9 cellular contexts compared by ENCODE assay signal in the genomic region with DNA sequence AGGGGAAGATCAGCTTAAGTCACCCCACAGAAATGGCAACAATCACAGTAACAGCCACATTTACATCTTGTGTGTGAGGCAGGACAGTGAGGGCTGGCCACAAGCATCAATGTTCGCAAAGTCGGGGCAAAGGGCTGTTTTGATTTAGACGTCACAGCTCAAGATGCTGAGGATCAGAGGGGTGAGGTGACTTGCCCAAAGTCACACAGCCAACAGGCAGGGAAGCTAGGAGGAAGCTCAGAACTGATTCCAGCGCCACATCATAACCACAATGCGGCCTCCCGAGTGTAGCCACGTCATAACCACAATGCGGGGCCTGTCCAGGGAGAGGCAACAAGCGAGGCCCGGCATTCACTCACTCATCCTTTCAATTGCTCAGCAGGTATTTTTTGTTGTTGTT. TPM values are rescaled to one million over a fixed set of nuclear protein-coding genes. Genes with fewer than 3 reads are reported as not detected.
A peak's percentile ranks its signal among the peaks of the same experiment; 100 is the strongest.
DNase-seq lines count a peak whose midpoint lies in the region; ATAC-seq and TF ChIP-seq lines count a peak whose summit lies in the region.
"Had no signal": no experiment of that assay in that cellular context is flagged by ENCODE, and none has a peak within 500 bp of the region (broad histone marks: within the 10 kb centered on the region; RNA-seq: fewer than 3 reads in every experiment).

No MANE protein-coding gene starts in this region.

- H3K27ac ChIP-seq in left ventricle myocardium inferior (replicated peaks) (peak overlapping the region; percentile 72), psoas muscle (no peak overlapping the region), sigmoid colon (no peak overlapping the region)

- no peaks in the 10 kb centered on the region for H3K27me3 ChIP-seq in left ventricle myocardium inferior (ENCODE audit: low read depth)
- no peaks in the 10 kb centered on the region for H3K27me3 ChIP-seq in psoas muscle (ENCODE audit: insufficient read depth in 3 of 3, low read length in 2 of 3)
- H3K27me3 ChIP-seq in sigmoid colon = no peaks in the 10 kb centered on the region

- H3K4me1 ChIP-seq in left ventricle myocardium inferior (peaks cover 66% of the 10 kb centered on the region), psoas muscle (peaks cover 25% of the 10 kb centered on the region), sigmoid colon (peaks cover 0 to 8% (median 3%) of the 10 kb centered on the region in 4 donors)

- intact Hi-C loops in left ventricle myocardium inferior (cut with micrococcal nuclease) = no loop called here
- intact Hi-C loops in psoas muscle (cut with DNase I) = no loop called here
- intact Hi-C loops in sigmoid colon (cut with DNase I) = no loop called here

- peak; percentile 55 for ATAC-seq in stimulated activated naive CD8-positive, alpha-beta T cell treated with anti-CD3 and anti-CD28 coated beads, Interleukin-15, Interleukin-2, amounts not matched to agents 100 U/mL and 50 U/mL, for 24 hours
- ATAC-seq in psoas muscle = no peak
- ATAC-seq in GM21367 (IDR thresholded peaks at IDR 0.05; ENCODE audit: unreplicated experiment) = no peak
- ATAC-seq in HG03378 (IDR thresholded peaks at IDR 0.05; ENCODE audit: unreplicated experiment) = no peak

- no peak for TF ChIP-seq POLR2A in NB4 (IDR thresholded peaks at IDR 0.05; ENCODE audit: extremely low read depth, insufficient read length)
- TF ChIP-seq POLR2A in sigmoid colon (IDR thresholded peaks at IDR 0.05) = no peak

- WGBS in psoas muscle, 3 donors = 91 to 94% (median 92%) methylated on average over 10 of the region's 10 CpGs
- WGBS in sigmoid colon, 2 donors = 62 to 84% methylated on average over 10 of the region's 10 CpGs

- no peaks in the 10 kb centered on the region for H3K36me3 ChIP-seq in left ventricle myocardium inferior
- no peaks in the 10 kb centered on the region for H3K36me3 ChIP-seq in psoas muscle (ENCODE audit: insufficient read depth in 1 of 2, low read depth in 1 of 2)
- no peaks in the 10 kb centered on the region for H3K36me3 ChIP-seq in sigmoid colon

- TF ChIP-seq EP300 in sigmoid colon (IDR thresholded peaks at IDR 0.05) = no peak

- no peaks in the 10 kb centered on the region for H3K9me3 ChIP-seq in left ventricle myocardium inferior (replicated peaks)
- H3K9me3 ChIP-seq in psoas muscle = no peaks in the 10 kb centered on the region
- H3K9me3 ChIP-seq in sigmoid colon = no peaks in the 10 kb centered on the region

- DNase-seq in NB4 (ENCODE audit: low read depth) (peak; percentile 88), activated T-cell treated with anti-CD3 and anti-CD28 coated beads for 24 hours (ENCODE audit: low read depth) (peak; percentile 72), left ventricle myocardium inferior (no peak), psoas muscle (no peak), sigmoid colon (no peak)
- peak; percentile 85 for DNase-seq in stimulated activated naive CD8-positive, alpha-beta T cell treated with anti-CD3 and anti-CD28 coated beads, Interleukin-15, Interleukin-2, amounts not matched to agents 100 U/mL and 50 U/mL, for 24 hours

- H3K4me3 ChIP-seq in NB4 (ENCODE audit: low read depth, low read length) (no peak overlapping the region), left ventricle myocardium inferior (peak overlapping the region; percentile 45), psoas muscle (no peak overlapping the region), sigmoid colon (no peak overlapping the region)

- no peak for TF ChIP-seq CTCF in NB4 (IDR thresholded peaks at IDR 0.05; ENCODE audit: low read depth, low read length)
- no peak for TF ChIP-seq CTCF in left ventricle myocardium inferior (IDR thresholded peaks at IDR 0.05; ENCODE audit: borderline replicate concordance)
- no peak for TF ChIP-seq CTCF in psoas muscle (IDR thresholded peaks at IDR 0.05)
- TF ChIP-seq CTCF in sigmoid colon (IDR thresholded peaks at IDR 0.05) = no peak

RNA-seq across cellular contexts. Expression of a gene that starts 14.3 kb away (rescaled TPM):
- total RNA-seq in left ventricle myocardium inferior (5.3 TPM), psoas muscle (1 to 10 TPM; 6.1 to 8.6 (median 6.6) TPM), sigmoid colon (10 to 100 TPM in 3 of 4 donors, 1 to 10 TPM in 1; 8.9 to 16.1 (median 12.6) TPM)
- polyA plus RNA-seq in psoas muscle (1 to 10 TPM; 1.9 to 6.4 (median 3.7) TPM), sigmoid colon (10 to 100 TPM in 1 of 3 donors, 1 to 10 TPM in 2; 4.2 to 28.6 (median 7.6) TPM)

RNA-seq across cellular contexts. Expression of a gene that starts 20.2 kb away (rescaled TPM):
- total RNA-seq in left ventricle myocardium inferior = not detected
- total RNA-seq in psoas muscle = not detected
- under 1 TPM in 1 of 3 donors, not detected in 2; 0.08 TPM for polyA plus RNA-seq in psoas muscle
- not detected for total RNA-seq in sigmoid colon
- not detected for polyA plus RNA-seq in sigmoid colon
- total RNA-seq: lung microvascular endothelial cell had no signal

Comparison
In these comparisons a context has a peak if more than half of its experiments do, and no peak if none do; other contexts are left out.
1. DNase-seq: peak in NB4 (single experiment), activated T-cell treated with anti-CD3 and anti-CD28 coated beads for 24 hours (single experiment) and stimulated activated naive CD8-positive, alpha-beta T cell treated with anti-CD3 and anti-CD28 coated beads, Interleukin-15, Interleukin-2, amounts not matched to agents 100 U/mL and 50 U/mL, for 24 hours (single experiment); none in left ventricle myocardium inferior (single experiment), psoas muscle (0 of 2) and sigmoid colon (single experiment).